In the genomic region with DNA sequence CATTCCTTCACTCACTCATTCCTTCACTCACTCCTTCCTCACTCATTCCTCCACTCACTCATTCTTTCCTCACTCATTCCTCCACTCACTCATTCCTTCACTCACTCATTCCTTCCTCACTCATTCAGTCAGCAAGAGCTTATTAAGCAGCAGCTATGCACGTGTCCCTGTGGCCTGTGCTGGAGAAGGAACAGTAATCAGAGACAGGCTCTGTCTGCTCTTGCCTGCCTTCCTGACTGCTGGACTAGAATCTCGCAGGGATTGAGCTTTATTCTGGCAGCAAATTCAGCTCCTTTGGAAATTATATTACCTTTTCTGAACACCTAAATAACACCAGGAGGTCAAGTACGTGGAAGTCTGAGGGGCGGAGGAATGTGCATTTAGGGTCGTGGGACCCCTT, we compare ENCODE assay signal across 26 cellular contexts.
"Had no signal": no experiment of that assay in that cellular context is flagged by ENCODE, and none has a peak within 500 bp of the region (broad histone marks: within the 10 kb centered on the region; RNA-seq: fewer than 3 reads in every experiment).

No MANE protein-coding gene starts in this region.

- H3K9me3 ChIP-seq: ascending aorta, breast epithelium, colonic mucosa, esophagus squamous epithelium had no signal

- DNase-seq: activated CD4-positive, alpha-beta memory T cell treated with anti-CD3 and anti-CD28 coated beads, Interleukin-2, amount 10 ng/mL, durations not matched to agents 7 days and 5 days; activated CD4-positive, alpha-beta T cell treated with anti-CD3 and anti-CD28 coated beads for 1 hour; activated CD4-positive, alpha-beta T cell treated with anti-CD3 and anti-CD28 coated beads for 4 hours; activated CD4-positive, alpha-beta T cell treated with anti-CD3 and anti-CD28 coated beads, Interleukin-2, amount 10 ng/mL, durations not matched to agents 7 days and 5 days; activated CD4-positive, alpha-beta T cell treated with anti-CD3 and anti-CD28 coated beads, Interleukin-2, amount 50 U/mL, for 4 hours; activated CD8-positive, alpha-beta memory T cell treated with anti-CD3 and anti-CD28 coated beads, Interleukin-2, amount 50 U/mL, for 48 hours; activated gamma-delta T cell; activated naive CD4-positive, alpha-beta T cell; activated naive CD4-positive, alpha-beta T cell treated with anti-CD3 and anti-CD28 coated beads, Interleukin-2, amount 10 ng/mL, durations not matched to agents 7 days and 5 days; activated naive CD8-positive, alpha-beta T cell treated with anti-CD3 and anti-CD28 coated beads, Interleukin-2, amount 10 ng/mL, durations not matched to agents 7 days and 5 days; activated T-cell treated with anti-CD3 and anti-CD28 coated beads for 4 hours; activated T-cell treated with anti-CD3 and anti-CD28 coated beads, Interleukin-2, amount 50 U/mL, for 24 hours; activated T-cell treated with anti-CD3 and anti-CD28 coated beads, Interleukin-2, amount 50 U/mL, for 72 hours; central memory CD4-positive, alpha-beta T cell; colonic mucosa; effector CD8-positive, alpha-beta T cell; esophagus squamous epithelium; foreskin melanocyte; T-helper 2 cell had no signal

- H3K4me3 ChIP-seq: ascending aorta, breast epithelium, cardiac muscle cell, colonic mucosa, esophagus squamous epithelium had no signal

- H3K27ac ChIP-seq: ascending aorta, breast epithelium, cardiac muscle cell, colonic mucosa, epithelial cell of prostate, esophagus squamous epithelium, VCaP had no signal

- H3K36me3 ChIP-seq: ascending aorta, breast epithelium, cardiac muscle cell, colonic mucosa, esophagus squamous epithelium had no signal

- H3K27me3 ChIP-seq: ascending aorta, breast epithelium, cardiac muscle cell, colonic mucosa, esophagus squamous epithelium had no signal

- H3K4me1 ChIP-seq: ascending aorta, breast epithelium, colonic mucosa had no signal

- ATAC-seq: activated naive CD4-positive, alpha-beta T cell treated with anti-CD3 and anti-CD28 coated beads, Interleukin-2, amount 50 U/mL, for 72 hours; activated T-cell treated with anti-CD3 and anti-CD28 coated beads, Interleukin-2, amount 50 U/mL, for 72 hours; WTC11 had no signal
